ENCODE assay signal across 1 cellular context in genomic region chr22:37639070-37639760, GRCh38.
TF ChIP-seq lines count a peak whose summit lies in the region.

TSS of gene SH3BP1 (plus strand) at chr22:37639669. CDS start at chr22:37639788, 119 bp downstream.

TF ChIP-seq in HepG2, 621 proteins besides CTCF, POLR2A, EP300 and RAD21 (continued from another document and continues in another):
- TF ChIP-seq, protein P1, sequence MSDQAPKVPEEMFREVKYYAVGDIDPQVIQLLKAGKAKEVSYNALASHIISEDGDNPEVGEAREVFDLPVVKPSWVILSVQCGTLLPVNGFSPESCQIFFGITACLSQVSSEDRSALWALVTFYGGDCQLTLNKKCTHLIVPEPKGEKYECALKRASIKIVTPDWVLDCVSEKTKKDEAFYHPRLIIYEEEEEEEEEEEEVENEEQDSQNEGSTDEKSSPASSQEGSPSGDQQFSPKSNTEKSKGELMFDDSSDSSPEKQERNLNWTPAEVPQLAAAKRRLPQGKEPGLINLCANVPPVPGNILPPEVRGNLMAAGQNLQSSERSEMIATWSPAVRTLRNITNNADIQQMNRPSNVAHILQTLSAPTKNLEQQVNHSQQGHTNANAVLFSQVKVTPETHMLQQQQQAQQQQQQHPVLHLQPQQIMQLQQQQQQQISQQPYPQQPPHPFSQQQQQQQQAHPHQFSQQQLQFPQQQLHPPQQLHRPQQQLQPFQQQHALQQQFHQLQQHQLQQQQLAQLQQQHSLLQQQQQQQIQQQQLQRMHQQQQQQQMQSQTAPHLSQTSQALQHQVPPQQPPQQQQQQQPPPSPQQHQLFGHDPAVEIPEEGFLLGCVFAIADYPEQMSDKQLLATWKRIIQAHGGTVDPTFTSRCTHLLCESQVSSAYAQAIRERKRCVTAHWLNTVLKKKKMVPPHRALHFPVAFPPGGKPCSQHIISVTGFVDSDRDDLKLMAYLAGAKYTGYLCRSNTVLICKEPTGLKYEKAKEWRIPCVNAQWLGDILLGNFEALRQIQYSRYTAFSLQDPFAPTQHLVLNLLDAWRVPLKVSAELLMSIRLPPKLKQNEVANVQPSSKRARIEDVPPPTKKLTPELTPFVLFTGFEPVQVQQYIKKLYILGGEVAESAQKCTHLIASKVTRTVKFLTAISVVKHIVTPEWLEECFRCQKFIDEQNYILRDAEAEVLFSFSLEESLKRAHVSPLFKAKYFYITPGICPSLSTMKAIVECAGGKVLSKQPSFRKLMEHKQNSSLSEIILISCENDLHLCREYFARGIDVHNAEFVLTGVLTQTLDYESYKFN (CRISPR knock-in tag; conservative IDR thresholded peaks at IDR 0.05) = peak; percentile 58
- TF ChIP-seq HDAC1 (CRISPR knock-in tag; IDR thresholded peaks at IDR 0.05) (peak; percentile 52), TFDP1 (CRISPR knock-in tag; IDR thresholded peaks at IDR 0.05; ENCODE audit: borderline replicate concordance) (peak; percentile 64; the same call in 1 of the 2 replicates), ZNF207 (IDR thresholded peaks at IDR 0.05; ENCODE audit: borderline replicate concordance) (no peak), ZNF766 (CRISPR knock-in tag; IDR thresholded peaks at IDR 0.05; ENCODE audit: borderline replicate concordance) (0 out of 2 replicates have a peak, but pooled peaks have one; percentile 37), PHF8 (CRISPR knock-in tag; IDR thresholded peaks at IDR 0.05) (no peak; the same call in 1 of the 2 replicates), SRSF1 (optimal IDR thresholded peaks at IDR 0.05; ENCODE audit: low read depth, low read length) (peak; percentile 65), SIN3A (IDR thresholded peaks at IDR 0.05; ENCODE audit: borderline replicate concordance, low read depth, low read length) (peak; percentile 46; the same call in 1 of the 2 replicates), ZSCAN25 (CRISPR knock-in tag; IDR thresholded peaks at IDR 0.05) (0 out of 2 replicates have a peak, but pooled peaks have one; percentile 13), ZFX (CRISPR knock-in tag; IDR thresholded peaks at IDR 0.05; ENCODE audit: low read depth) (peak; percentile 53; the same call in 1 of the 2 replicates), ZGPAT (CRISPR knock-in tag; IDR thresholded peaks at IDR 0.05) (peak; percentile 22; the same call in 1 of the 2 replicates), HIVEP1 (CRISPR knock-in tag; IDR thresholded peaks at IDR 0.05) (peak; percentile 58; the same call in 1 of the 2 replicates), TARDBP (CRISPR knock-in tag; IDR thresholded peaks at IDR 0.05) (peak; percentile 27; the same call in 1 of the 2 replicates), ZNF136 (CRISPR knock-in tag; IDR thresholded peaks at IDR 0.05; ENCODE audit: low read depth) (no peak), ATF7-NPFF (CRISPR knock-in tag; IDR thresholded peaks at IDR 0.05; ENCODE audit: low read depth) (peak; percentile 19; the same call in 1 of the 2 replicates), HNF4A (CRISPR knock-in tag; IDR thresholded peaks at IDR 0.05) (no peak), NR3C1 (CRISPR knock-in tag; IDR thresholded peaks at IDR 0.05) (no peak), ZNF7 (CRISPR knock-in tag; IDR thresholded peaks at IDR 0.05) (no peak), GFI1 (CRISPR knock-in tag; IDR thresholded peaks at IDR 0.05; ENCODE audit: borderline replicate concordance) (peak; percentile 39; the same call in 1 of the 2 replicates), E2F5 (CRISPR knock-in tag; conservative IDR thresholded peaks at IDR 0.05) (peak; percentile 34; the same call in 1 of the 2 replicates), TFDP2 (CRISPR knock-in tag; IDR thresholded peaks at IDR 0.05) (peak; percentile 66; the same call in 1 of the 2 replicates), NONO (IDR thresholded peaks at IDR 0.05) (no peak), NONO (CRISPR knock-in tag; conservative IDR thresholded peaks at IDR 0.05) (peak; percentile 19; the same call in 1 of the 2 replicates), MBD4 (IDR thresholded peaks at IDR 0.05; ENCODE audit: borderline replicate concordance, low read length) (no peak), ZNF577 (CRISPR knock-in tag; IDR thresholded peaks at IDR 0.05; ENCODE audit: borderline replicate concordance, low read depth) (0 out of 2 replicates have a peak, but pooled peaks have one; percentile 22), ZBTB7A (CRISPR knock-in tag; IDR thresholded peaks at IDR 0.05) (peak; percentile 22; the same call in 1 of the 2 replicates), ZNF790 (CRISPR knock-in tag; IDR thresholded peaks at IDR 0.05; ENCODE audit: borderline replicate concordance) (0 out of 2 replicates have a peak, but pooled peaks have one; percentile 14), ZNF235 (CRISPR knock-in tag; IDR thresholded peaks at IDR 0.05; ENCODE audit: borderline replicate concordance) (no peak), GABPA (IDR thresholded peaks at IDR 0.05; ENCODE audit: low read depth, low read length) (0 out of 2 replicates have a peak, but pooled peaks have one; percentile 19), GABPA (CRISPR knock-in tag; IDR thresholded peaks at IDR 0.05; ENCODE audit: low read depth) (no peak), TIGD3 (CRISPR knock-in tag; IDR thresholded peaks at IDR 0.05; ENCODE audit: borderline replicate concordance) (no peak), TBX2 (CRISPR knock-in tag; IDR thresholded peaks at IDR 0.05; ENCODE audit: borderline replicate concordance) (peak; percentile 43; the same call in 1 of the 2 replicates), KDM2A (CRISPR knock-in tag; IDR thresholded peaks at IDR 0.05; ENCODE audit: borderline replicate concordance, low read depth) (peak; percentile 23; the same call in 1 of the 2 replicates), PATZ1 (CRISPR knock-in tag; IDR thresholded peaks at IDR 0.05) (peak; percentile 91), ARID5B (CRISPR knock-in tag; IDR thresholded peaks at IDR 0.05) (0 out of 2 replicates have a peak, but pooled peaks have one; percentile 12), NFKB2 (CRISPR knock-in tag; IDR thresholded peaks at IDR 0.05; ENCODE audit: borderline replicate concordance) (peak; percentile 69; the same call in 1 of the 2 replicates), KLF12 (CRISPR knock-in tag; IDR thresholded peaks at IDR 0.05; ENCODE audit: borderline replicate concordance) (0 out of 2 replicates have a peak, but pooled peaks have one; percentile 21)
- TF ChIP-seq, protein P2, sequence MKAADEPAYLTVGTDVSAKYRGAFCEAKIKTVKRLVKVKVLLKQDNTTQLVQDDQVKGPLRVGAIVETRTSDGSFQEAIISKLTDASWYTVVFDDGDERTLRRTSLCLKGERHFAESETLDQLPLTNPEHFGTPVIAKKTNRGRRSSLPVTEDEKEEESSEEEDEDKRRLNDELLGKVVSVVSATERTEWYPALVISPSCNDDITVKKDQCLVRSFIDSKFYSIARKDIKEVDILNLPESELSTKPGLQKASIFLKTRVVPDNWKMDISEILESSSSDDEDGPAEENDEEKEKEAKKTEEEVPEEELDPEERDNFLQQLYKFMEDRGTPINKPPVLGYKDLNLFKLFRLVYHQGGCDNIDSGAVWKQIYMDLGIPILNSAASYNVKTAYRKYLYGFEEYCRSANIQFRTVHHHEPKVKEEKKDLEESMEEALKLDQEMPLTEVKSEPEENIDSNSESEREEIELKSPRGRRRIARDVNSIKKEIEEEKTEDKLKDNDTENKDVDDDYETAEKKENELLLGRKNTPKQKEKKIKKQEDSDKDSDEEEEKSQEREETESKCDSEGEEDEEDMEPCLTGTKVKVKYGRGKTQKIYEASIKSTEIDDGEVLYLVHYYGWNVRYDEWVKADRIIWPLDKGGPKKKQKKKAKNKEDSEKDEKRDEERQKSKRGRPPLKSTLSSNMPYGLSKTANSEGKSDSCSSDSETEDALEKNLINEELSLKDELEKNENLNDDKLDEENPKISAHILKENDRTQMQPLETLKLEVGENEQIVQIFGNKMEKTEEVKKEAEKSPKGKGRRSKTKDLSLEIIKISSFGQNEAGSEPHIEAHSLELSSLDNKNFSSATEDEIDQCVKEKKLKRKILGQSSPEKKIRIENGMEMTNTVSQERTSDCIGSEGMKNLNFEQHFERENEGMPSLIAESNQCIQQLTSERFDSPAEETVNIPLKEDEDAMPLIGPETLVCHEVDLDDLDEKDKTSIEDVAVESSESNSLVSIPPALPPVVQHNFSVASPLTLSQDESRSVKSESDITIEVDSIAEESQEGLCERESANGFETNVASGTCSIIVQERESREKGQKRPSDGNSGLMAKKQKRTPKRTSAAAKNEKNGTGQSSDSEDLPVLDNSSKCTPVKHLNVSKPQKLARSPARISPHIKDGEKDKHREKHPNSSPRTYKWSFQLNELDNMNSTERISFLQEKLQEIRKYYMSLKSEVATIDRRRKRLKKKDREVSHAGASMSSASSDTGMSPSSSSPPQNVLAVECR (CRISPR knock-in tag; IDR thresholded peaks at IDR 0.05; ENCODE audit: borderline replicate concordance) = peak; percentile 63; the same call in 1 of the 2 replicates
